Comparison of ENCODE assay signal across 8 cellular contexts in the genomic region with DNA sequence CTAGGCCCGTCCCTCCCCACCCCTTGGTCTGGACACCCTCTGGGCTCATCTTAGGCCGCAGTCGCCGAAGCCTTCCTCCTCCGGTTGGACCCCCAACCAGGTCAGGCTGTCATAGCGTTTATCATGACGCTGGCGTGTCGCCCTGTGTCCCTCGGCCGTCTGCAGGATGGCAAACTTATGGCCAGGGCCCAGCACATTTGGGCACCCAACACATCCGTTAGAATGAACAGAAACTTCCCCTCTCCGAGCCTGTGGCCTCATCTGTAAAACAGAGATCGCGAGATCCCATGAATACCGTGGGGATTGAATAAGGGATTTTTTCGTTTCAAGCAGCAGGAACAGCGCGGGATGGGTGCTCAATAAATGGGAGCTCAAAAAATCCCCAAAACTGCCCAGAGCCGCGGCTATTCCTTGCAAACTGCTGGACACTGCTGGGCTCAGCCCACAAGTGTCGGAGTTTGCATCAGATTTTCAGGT. TPM values are rescaled to one million over a fixed set of nuclear protein-coding genes. Genes with fewer than 3 reads are reported as not detected.
DNase-seq lines count a peak whose midpoint lies in the region; ATAC-seq and TF ChIP-seq lines count a peak whose summit lies in the region.

No MANE protein-coding gene starts in this region.

- H3K9ac ChIP-seq in KMS-11 = peak overlapping the region; percentile 89

- no peak for TF ChIP-seq POLR2A in prostate gland (IDR thresholded peaks at IDR 0.05)

- peak overlapping the region; percentile 92 for H3K27ac Mint-ChIP-seq in activated CD8-positive, alpha-beta memory T cell treated with anti-CD3 and anti-CD28 coated beads, Interleukin-2, amount 10 ng/mL, durations not matched to agents 7 days and 5 days
- H3K27ac Mint-ChIP-seq in glutamatergic neuron (ENCODE audit: unreplicated experiment) = peak overlapping the region; percentile 73

- ATAC-seq in activated CD8-positive, alpha-beta memory T cell treated with anti-CD3 and anti-CD28 coated beads, Interleukin-2, amount 10 ng/mL, durations not matched to agents 7 days and 5 days = peak; percentile 27
- peak; percentile 22 for ATAC-seq in GM21737 (IDR thresholded peaks at IDR 0.05; ENCODE audit: unreplicated experiment)
- peak; percentile 8 to 9 for ATAC-seq in activated T-cell treated with anti-CD3 and anti-CD28 coated beads, Interleukin-2, amount 50 U/mL, for 4 hours

- peaks cover 36% of the 10 kb centered on the region for H3K4me1 Mint-ChIP-seq in activated CD8-positive, alpha-beta memory T cell treated with anti-CD3 and anti-CD28 coated beads, Interleukin-2, amount 10 ng/mL, durations not matched to agents 7 days and 5 days
- H3K4me1 Mint-ChIP-seq in activated T-cell treated with anti-CD3 and anti-CD28 coated beads, Interleukin-2, amount 50 U/mL, for 4 hours (ENCODE audit: low read depth) = peaks cover 41% of the 10 kb centered on the region
- peaks cover 9% of the 10 kb centered on the region for H3K4me1 Mint-ChIP-seq in glutamatergic neuron (ENCODE audit: low read depth, unreplicated experiment)

- no peaks in the 10 kb centered on the region for H3K9me3 ChIP-seq in prostate gland

- H3K9me3 Mint-ChIP-seq in activated CD8-positive, alpha-beta memory T cell treated with anti-CD3 and anti-CD28 coated beads, Interleukin-2, amount 10 ng/mL, durations not matched to agents 7 days and 5 days (ENCODE audit: low read depth) = no peaks in the 10 kb centered on the region
- H3K9me3 Mint-ChIP-seq in activated T-cell treated with anti-CD3 and anti-CD28 coated beads, Interleukin-2, amount 50 U/mL, for 4 hours = no peaks in the 10 kb centered on the region
- H3K9me3 Mint-ChIP-seq in glutamatergic neuron (ENCODE audit: unreplicated experiment) = peaks cover 4% of the 10 kb centered on the region

- peaks cover 14% of the 10 kb centered on the region for H3K4me1 ChIP-seq in KMS-11 (ENCODE audit: low read depth, poor library complexity, severe bottlenecking)
- peaks cover 4% of the 10 kb centered on the region for H3K4me1 ChIP-seq in prostate gland (replicated peaks)

- peak overlapping the region; percentile 98 for H3K4me3 Mint-ChIP-seq in activated CD8-positive, alpha-beta memory T cell treated with anti-CD3 and anti-CD28 coated beads, Interleukin-2, amount 10 ng/mL, durations not matched to agents 7 days and 5 days
- H3K4me3 Mint-ChIP-seq in activated T-cell treated with anti-CD3 and anti-CD28 coated beads, Interleukin-2, amount 50 U/mL, for 4 hours = peak overlapping the region; percentile 98
- H3K4me3 Mint-ChIP-seq in glutamatergic neuron (ENCODE audit: unreplicated experiment) = peak overlapping the region; percentile 99

- peaks cover 33% of the 10 kb centered on the region for H3K79me2 ChIP-seq in KMS-11 (ENCODE audit: insufficient read depth, low read depth)

- H3K36me3 ChIP-seq in KMS-11 (ENCODE audit: insufficient read depth) = no peaks in the 10 kb centered on the region
- no peaks in the 10 kb centered on the region for H3K36me3 ChIP-seq in prostate gland

- CTCF ChIA-PET in activated CD8-positive, alpha-beta memory T cell treated with anti-CD3 and anti-CD28 coated beads, Interleukin-2, amount 10 ng/mL, durations not matched to agents 7 days and 5 days (lab: Charles Lee) = interaction anchor here (1.2 to 4.2 kb wide), 7 partner anchors 17 to 199 kb away, joined by 5 to 14 read pairs (median 10); no protein-coding TSS in a partner anchor

- DNase-seq in activated CD8-positive, alpha-beta memory T cell treated with anti-CD3 and anti-CD28 coated beads, Interleukin-2, amount 10 ng/mL, durations not matched to agents 7 days and 5 days = no peak
- DNase-seq in activated CD8-positive, alpha-beta memory T cell treated with anti-CD3 and anti-CD28 coated beads, Interleukin-2, amount 50 U/mL, for 4 hours = no peak
- DNase-seq in activated T-cell treated with anti-CD3 and anti-CD28 coated beads, Interleukin-2, amount 50 U/mL, for 4 hours = no peak
- no peak for DNase-seq in glutamatergic neuron
- no peak for DNase-seq in prostate gland (ENCODE audit: low spot score)
- no peak for DNase-seq in T-helper 9 cell

- peak overlapping the region; percentile 86 for H3K4me2 ChIP-seq in KMS-11

- H2AFZ ChIP-seq in KMS-11 (ENCODE audit: low read depth) = peak overlapping the region; percentile 82

- peaks cover 9% of the 10 kb centered on the region for H3K36me3 Mint-ChIP-seq in activated CD8-positive, alpha-beta memory T cell treated with anti-CD3 and anti-CD28 coated beads, Interleukin-2, amount 10 ng/mL, durations not matched to agents 7 days and 5 days
- H3K36me3 Mint-ChIP-seq in activated T-cell treated with anti-CD3 and anti-CD28 coated beads, Interleukin-2, amount 50 U/mL, for 4 hours (ENCODE audit: insufficient read depth) = peaks cover 11% of the 10 kb centered on the region
- H3K36me3 Mint-ChIP-seq in glutamatergic neuron (ENCODE audit: unreplicated experiment) = no peaks in the 10 kb centered on the region

- H3K27me3 ChIP-seq in KMS-11 (ENCODE audit: insufficient read depth, low read depth) = no peaks in the 10 kb centered on the region
- no peaks in the 10 kb centered on the region for H3K27me3 ChIP-seq in prostate gland (replicated peaks; ENCODE audit: insufficient read depth)

- H3K27me3 Mint-ChIP-seq in activated CD8-positive, alpha-beta memory T cell treated with anti-CD3 and anti-CD28 coated beads, Interleukin-2, amount 10 ng/mL, durations not matched to agents 7 days and 5 days = no peaks in the 10 kb centered on the region
- no peaks in the 10 kb centered on the region for H3K27me3 Mint-ChIP-seq in activated T-cell treated with anti-CD3 and anti-CD28 coated beads, Interleukin-2, amount 50 U/mL, for 4 hours (ENCODE audit: low read depth)
- peaks cover 14% of the 10 kb centered on the region for H3K27me3 Mint-ChIP-seq in glutamatergic neuron (ENCODE audit: unreplicated experiment)

- no peaks in the 10 kb centered on the region for H4K20me1 ChIP-seq in KMS-11 (ENCODE audit: insufficient read depth)

- H3K27ac ChIP-seq in KMS-11 (peak overlapping the region; percentile 95), prostate gland (peak overlapping the region; percentile 91 to 95)

- intact Hi-C loops in prostate gland (cut with DNase I) = no loop called here

- 2% methylated on average over 22 of the region's 22 CpGs for WGBS in prostate gland

- H3K4me3 ChIP-seq in KMS-11 (IDR thresholded peaks at IDR 0.05; ENCODE audit: insufficient read depth, low read depth, low read length) = no peak overlapping the region
- H3K4me3 ChIP-seq in prostate gland = peak overlapping the region; percentile 73 to 92

- TF ChIP-seq CTCF in KMS-11 (conservative IDR thresholded peaks at IDR 0.05; ENCODE audit: low read depth, low read length) (no peak), glutamatergic neuron (IDR thresholded peaks at IDR 0.05; ENCODE audit: partially characterized antibody, unreplicated experiment) (no peak), prostate gland (IDR thresholded peaks at IDR 0.05) (no peak)

RNA-seq across cellular contexts. Expression of a gene that starts 0.6 kb away (rescaled TPM):
- 10 to 100 TPM; 51.2 to 57.5 TPM for total RNA-seq in activated CD8-positive, alpha-beta memory T cell treated with anti-CD3 and anti-CD28 coated beads, Interleukin-2, amount 10 ng/mL, durations not matched to agents 7 days and 5 days
- 10 to 100 TPM; 81.1 to 92.3 (median 84.4) TPM for total RNA-seq in activated T-cell treated with anti-CD3 and anti-CD28 coated beads, Interleukin-2, amount 50 U/mL, for 4 hours
- 49.8 TPM for total RNA-seq in glutamatergic neuron (ENCODE audit: unreplicated experiment)
- 10 to 100 TPM; 30.9 to 61.7 TPM for total RNA-seq in prostate gland
